ENCODE assay signal across 17 cellular contexts in the genomic region with DNA sequence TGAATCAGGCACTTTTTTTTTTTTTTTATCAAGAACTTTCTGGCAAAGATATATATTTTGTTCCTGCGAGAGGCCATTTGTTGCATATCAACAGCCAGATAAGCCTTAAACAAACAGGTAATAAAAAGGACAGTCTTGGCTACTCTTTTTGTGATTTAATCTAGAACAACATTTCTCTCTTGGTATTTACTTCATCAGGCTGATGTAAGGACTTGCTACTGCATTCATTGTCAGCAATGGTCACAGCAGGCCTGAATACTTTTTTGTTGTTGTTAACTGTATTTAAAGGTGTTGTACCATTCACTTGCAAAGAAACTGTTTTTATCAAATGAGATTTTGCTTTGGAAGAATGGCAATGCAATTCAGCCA.
A peak's percentile ranks its signal among the peaks of the same experiment; 100 is the strongest.
DNase-seq lines count a peak whose midpoint lies in the region; ATAC-seq and TF ChIP-seq lines count a peak whose summit lies in the region.
"Had no signal": no experiment of that assay in that cellular context is flagged by ENCODE, and none has a peak within 500 bp of the region (broad histone marks: within the 10 kb centered on the region; RNA-seq: fewer than 3 reads in every experiment).

No MANE protein-coding gene starts in this region.

- no peak for TF ChIP-seq CTCF in prostate gland (IDR thresholded peaks at IDR 0.05)

- H3K9me3 ChIP-seq in HUES64 (ENCODE audit: insufficient read depth, low read depth, low read length), result no peaks in the 10 kb centered on the region
- H3K9me3 ChIP-seq in iPS-20b (ENCODE audit: insufficient read depth, low read depth, low read length), result no peaks in the 10 kb centered on the region
- H3K9me3 ChIP-seq in prostate gland, result no peaks in the 10 kb centered on the region
- H3K9me3 ChIP-seq: body of pancreas, esophagus muscularis mucosa, transverse colon had no signal

- no peaks in the 10 kb centered on the region for H3K27me3 ChIP-seq in HUES64 (ENCODE audit: insufficient read depth, low read length)
- no peaks in the 10 kb centered on the region for H3K27me3 ChIP-seq in iPS-20b (ENCODE audit: insufficient read depth, low read length)
- no peaks in the 10 kb centered on the region for H3K27me3 ChIP-seq in prostate gland (replicated peaks; ENCODE audit: insufficient read depth)
- H3K27me3 ChIP-seq: body of pancreas, esophagus muscularis mucosa, transverse colon had no signal

- no peak for TF ChIP-seq POLR2A in prostate gland (IDR thresholded peaks at IDR 0.05)

- H3K9ac ChIP-seq in HUES64 (ENCODE audit: low read depth, low read length) (no peak overlapping the region), iPS-20b (ENCODE audit: low read depth, low read length) (no peak overlapping the region)
- H3K9ac ChIP-seq: parathyroid adenoma had no signal

- H3K4me3 Mint-ChIP-seq in natural killer cell treated with Interleukin-12 subunit alpha and Interleukin-12 subunit beta and Interleukin-15 and Interleukin-18, amount 100 ng/mL, for 72 hours, result no peak overlapping the region
- H3K4me3 Mint-ChIP-seq: activated CD4-positive, alpha-beta T cell treated with anti-CD3 and anti-CD28 coated beads, Interleukin-2, amount 10 ng/mL, durations not matched to agents 24 days and 14 days; activated naive CD4-positive, alpha-beta T cell treated with anti-CD3 and anti-CD28 coated beads, Interleukin-2, amount 10 ng/mL, durations not matched to agents 7 days and 5 days; CD4-positive, alpha-beta memory T cell had no signal

- peak; percentile 45 for DNase-seq in A172 (ENCODE audit: low spot score)
- peak; percentile 27 for DNase-seq in astrocyte of the hippocampus (ENCODE audit: low read depth, low spot score)
- DNase-seq in activated T-cell treated with anti-CD3 and anti-CD28 coated beads, Interleukin-2, amount 50 U/mL, for 1 hour, result no peak
- DNase-seq in prostate gland (ENCODE audit: low spot score), result no peak
- no peak for DNase-seq in NCI-H2171 (lab: John Stamatoyannopoulos, UW)
- DNase-seq in natural killer cell treated with Interleukin-12 subunit alpha and Interleukin-12 subunit beta and Interleukin-15 and Interleukin-18, amount 100 ng/mL, for 72 hours (ENCODE audit: low spot score), result no peak
- DNase-seq: activated CD4-positive, alpha-beta T cell treated with anti-CD3 and anti-CD28 coated beads, Interleukin-2, amount 10 ng/mL, durations not matched to agents 24 days and 14 days; activated naive CD4-positive, alpha-beta T cell treated with anti-CD3 and anti-CD28 coated beads, Interleukin-2, amount 10 ng/mL, durations not matched to agents 7 days and 5 days; body of pancreas; CD4-positive, alpha-beta memory T cell; dermis blood vessel endothelial cell; DND-41; transverse colon had no signal

- H3K27ac ChIP-seq in HUES64 (ENCODE audit: low read depth, low read length) (peak overlapping the region; percentile 57), iPS-20b (ENCODE audit: low read length) (no peak overlapping the region), prostate gland (no peak overlapping the region)
- H3K27ac ChIP-seq: body of pancreas, esophagus muscularis mucosa, parathyroid adenoma, transverse colon had no signal

- no peak overlapping the region for H3K27ac Mint-ChIP-seq in natural killer cell treated with Interleukin-12 subunit alpha and Interleukin-12 subunit beta and Interleukin-15 and Interleukin-18, amount 100 ng/mL, for 72 hours
- H3K27ac Mint-ChIP-seq: activated CD4-positive, alpha-beta T cell treated with anti-CD3 and anti-CD28 coated beads, Interleukin-2, amount 10 ng/mL, durations not matched to agents 24 days and 14 days; activated naive CD4-positive, alpha-beta T cell treated with anti-CD3 and anti-CD28 coated beads, Interleukin-2, amount 10 ng/mL, durations not matched to agents 7 days and 5 days; CD4-positive, alpha-beta memory T cell had no signal

- no peaks in the 10 kb centered on the region for H3K4me1 Mint-ChIP-seq in natural killer cell treated with Interleukin-12 subunit alpha and Interleukin-12 subunit beta and Interleukin-15 and Interleukin-18, amount 100 ng/mL, for 72 hours (ENCODE audit: low read depth in 2 of 2)
- H3K4me1 Mint-ChIP-seq: activated CD4-positive, alpha-beta T cell treated with anti-CD3 and anti-CD28 coated beads, Interleukin-2, amount 10 ng/mL, durations not matched to agents 24 days and 14 days; activated naive CD4-positive, alpha-beta T cell treated with anti-CD3 and anti-CD28 coated beads, Interleukin-2, amount 10 ng/mL, durations not matched to agents 7 days and 5 days; CD4-positive, alpha-beta memory T cell had no signal

- no peak for ATAC-seq in natural killer cell treated with Interleukin-12 subunit alpha and Interleukin-12 subunit beta and Interleukin-15 and Interleukin-18, amount 100 ng/mL, for 72 hours

- no peaks in the 10 kb centered on the region for H3K36me3 Mint-ChIP-seq in natural killer cell treated with Interleukin-12 subunit alpha and Interleukin-12 subunit beta and Interleukin-15 and Interleukin-18, amount 100 ng/mL, for 72 hours
- H3K36me3 Mint-ChIP-seq: activated naive CD4-positive, alpha-beta T cell treated with anti-CD3 and anti-CD28 coated beads, Interleukin-2, amount 10 ng/mL, durations not matched to agents 7 days and 5 days; CD4-positive, alpha-beta memory T cell had no signal

- H3K36me3 ChIP-seq in HUES64 (ENCODE audit: insufficient read depth, low read length) (no peaks in the 10 kb centered on the region), iPS-20b (ENCODE audit: insufficient read depth, low read depth, low read length) (no peaks in the 10 kb centered on the region), prostate gland (no peaks in the 10 kb centered on the region)
- H3K36me3 ChIP-seq: esophagus muscularis mucosa, transverse colon had no signal

- H3K4me3 ChIP-seq in HUES64 (ENCODE audit: low read length), result no peak overlapping the region
- H3K4me3 ChIP-seq in iPS-20b (ENCODE audit: low read length), result 0 out of 2 replicates have a peak overlapping the region, but pooled peaks have one; percentile 13
- no peak overlapping the region for H3K4me3 ChIP-seq in prostate gland
- H3K4me3 ChIP-seq: body of pancreas, esophagus muscularis mucosa, transverse colon had no signal

- no peaks in the 10 kb centered on the region for H3K9me3 Mint-ChIP-seq in natural killer cell treated with Interleukin-12 subunit alpha and Interleukin-12 subunit beta and Interleukin-15 and Interleukin-18, amount 100 ng/mL, for 72 hours
- H3K9me3 Mint-ChIP-seq: activated CD4-positive, alpha-beta T cell treated with anti-CD3 and anti-CD28 coated beads, Interleukin-2, amount 10 ng/mL, durations not matched to agents 24 days and 14 days; activated naive CD4-positive, alpha-beta T cell treated with anti-CD3 and anti-CD28 coated beads, Interleukin-2, amount 10 ng/mL, durations not matched to agents 7 days and 5 days had no signal

- intact Hi-C loops in prostate gland (cut with DNase I), result no loop called here

- H3K27me3 Mint-ChIP-seq in natural killer cell treated with Interleukin-12 subunit alpha and Interleukin-12 subunit beta and Interleukin-15 and Interleukin-18, amount 100 ng/mL, for 72 hours, result no peaks in the 10 kb centered on the region
- H3K27me3 Mint-ChIP-seq: activated CD4-positive, alpha-beta T cell treated with anti-CD3 and anti-CD28 coated beads, Interleukin-2, amount 10 ng/mL, durations not matched to agents 24 days and 14 days; activated naive CD4-positive, alpha-beta T cell treated with anti-CD3 and anti-CD28 coated beads, Interleukin-2, amount 10 ng/mL, durations not matched to agents 7 days and 5 days had no signal

- WGBS in HUES64, result no CpG with 5 or more reads among the region's 1 CpG
- 33% methylated on average over 1 of the region's 1 CpG for WGBS in prostate gland

- peaks cover 34% of the 10 kb centered on the region for H3K4me1 ChIP-seq in HUES64 (ENCODE audit: insufficient read depth, low read length)
- peaks cover 18% of the 10 kb centered on the region for H3K4me1 ChIP-seq in iPS-20b (ENCODE audit: insufficient read depth, low read length)
- H3K4me1 ChIP-seq in prostate gland (replicated peaks), result no peaks in the 10 kb centered on the region
- H3K4me1 ChIP-seq: body of pancreas, parathyroid adenoma, transverse colon had no signal

Comparison
In these comparisons a context has a peak if more than half of its experiments do, and no peak if none do; other contexts are left out.
1. DNase-seq: peak in A172 (single experiment) and astrocyte of the hippocampus (single experiment); none in activated T-cell treated with anti-CD3 and anti-CD28 coated beads, Interleukin-2, amount 50 U/mL, for 1 hour (single experiment), prostate gland (single experiment), NCI-H2171 (single experiment) and natural killer cell treated with Interleukin-12 subunit alpha and Interleukin-12 subunit beta and Interleukin-15 and Interleukin-18, amount 100 ng/mL, for 72 hours (single experiment).